In the genomic region with DNA sequence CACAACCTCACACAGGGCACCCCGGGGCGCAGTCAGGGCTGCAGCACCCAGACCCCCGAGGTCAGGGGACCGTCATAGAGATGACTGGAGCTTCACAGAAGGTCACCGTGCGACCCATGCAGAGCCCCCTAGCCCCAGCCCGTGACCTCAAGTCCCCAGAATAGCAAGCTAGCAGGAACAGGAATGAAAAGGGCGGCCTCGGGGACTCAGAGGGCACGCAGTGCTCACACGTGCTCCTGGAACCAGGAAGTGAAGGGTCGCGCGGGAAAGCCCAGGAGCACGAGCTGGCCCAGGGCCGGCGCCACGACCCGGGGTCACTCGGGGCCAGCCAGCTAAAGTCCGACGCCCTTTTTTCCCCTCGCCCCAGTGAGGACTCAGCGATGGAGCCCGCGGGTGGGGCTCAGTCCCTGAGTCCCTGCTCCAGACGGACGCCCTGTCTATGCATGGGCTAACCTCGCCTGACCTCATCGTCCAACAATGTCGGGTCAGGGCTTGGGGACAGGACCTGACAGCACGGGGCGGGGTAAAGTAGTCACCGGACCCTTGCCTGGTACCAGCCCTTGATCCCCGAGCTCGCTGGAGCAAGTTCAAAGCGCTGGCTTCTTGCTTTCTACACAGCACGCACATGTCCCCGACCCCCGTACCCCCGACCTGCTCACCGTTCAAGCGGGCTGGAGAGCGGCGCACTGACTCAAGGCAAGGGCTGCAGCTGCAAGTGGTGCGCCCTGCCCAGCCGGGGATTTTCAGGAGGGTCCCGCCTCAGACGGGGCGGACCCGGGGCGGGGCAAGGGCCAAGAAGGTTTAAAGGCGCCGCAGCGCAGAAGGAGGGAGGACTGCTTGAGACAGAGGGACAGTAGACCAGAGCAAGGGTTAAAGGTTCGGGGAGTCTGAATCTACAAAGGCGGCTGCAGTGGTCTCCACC, we compare ENCODE assay signal across 8 cellular contexts. TPM values are rescaled to one million over a fixed set of nuclear protein-coding genes. Genes with fewer than 3 reads are reported as not detected.
DNase-seq lines count a peak whose midpoint lies in the region; ATAC-seq and TF ChIP-seq lines count a peak whose summit lies in the region.

A gene (minus strand): TSS at position 717 of the 922 bp plus-strand sequence. CDS start 4,998 bp downstream, outside the sequence.

- no peaks in the 10 kb centered on the region for H3K27me3 Mint-ChIP-seq in activated naive CD4-positive, alpha-beta T cell treated with anti-CD3 and anti-CD28 coated beads for 36 hours (ENCODE audit: low read depth)

- peaks cover 25% of the 10 kb centered on the region for H3K4me1 ChIP-seq in HUES64 (ENCODE audit: insufficient read depth, low read length)
- peaks cover 0 to 55% (median 5%) of the 10 kb centered on the region in 3 donors for H3K4me1 ChIP-seq in gastroesophageal sphincter

- TF ChIP-seq POLR2A in gastroesophageal sphincter (IDR thresholded peaks at IDR 0.05) = peak; percentile 92 to 94

- TF ChIP-seq EP300 in gastroesophageal sphincter (IDR thresholded peaks at IDR 0.05) = no peak

- ATAC-seq in GM21515 (IDR thresholded peaks at IDR 0.05; ENCODE audit: unreplicated experiment) = peak; percentile 59
- peak; percentile 82 for ATAC-seq in gastroesophageal sphincter
- ATAC-seq in omental fat pad (ENCODE audit: low FRiP score) = peak; percentile 76

- peak within 1 kb of the TSS; percentile 91 for H3K4me3 Mint-ChIP-seq in activated naive CD4-positive, alpha-beta T cell treated with anti-CD3 and anti-CD28 coated beads for 36 hours

- under 1% methylated on average over 57 of the region's 57 CpGs for WGBS in HUES64
- WGBS in gastroesophageal sphincter (ENCODE audit: low coverage in 1 of 2), 2 donors = 0% methylated on average over 2 to 5 of the region's 57 CpGs

- H3K36me3 Mint-ChIP-seq in activated naive CD4-positive, alpha-beta T cell treated with anti-CD3 and anti-CD28 coated beads for 36 hours (ENCODE audit: low read depth) = peaks cover 21% of the 10 kb centered on the region

- H3K9ac ChIP-seq in HUES64 (ENCODE audit: low read depth, low read length) = peak within 1 kb of the TSS; percentile 80

- H3K27me3 ChIP-seq in HUES64 (ENCODE audit: insufficient read depth, low read length) (no peaks in the 10 kb centered on the region; the same call in 1 of the 2 replicates), gastroesophageal sphincter (no peaks in the 10 kb centered on the region)

- H3K36me3 ChIP-seq in HUES64 (ENCODE audit: insufficient read depth, low read length) (peaks cover 22% of the 10 kb centered on the region), gastroesophageal sphincter (peaks cover 0 to 10% of the 10 kb centered on the region in 2 donors)

- peak; percentile 78 for DNase-seq in DMS153 treated with DMSO at 0.1 percent for 48 hours (lab: John Stamatoyannopoulos, UW; ENCODE audit: unreplicated experiment)
- peak; percentile 92 for DNase-seq in SK-N-DZ (ENCODE audit: low spot score)
- peak; percentile 89 for DNase-seq in activated naive CD4-positive, alpha-beta T cell treated with anti-CD3 and anti-CD28 coated beads for 36 hours
- peak; percentile 73 for DNase-seq in omental fat pad (ENCODE audit: low spot score)

- peaks cover 43% of the 10 kb centered on the region for H3K4me1 Mint-ChIP-seq in activated naive CD4-positive, alpha-beta T cell treated with anti-CD3 and anti-CD28 coated beads for 36 hours (ENCODE audit: low read depth)

- H3K27ac ChIP-seq in HUES64 (ENCODE audit: low read depth, low read length) (peak within 1 kb of the TSS; percentile 77), gastroesophageal sphincter (peak within 1 kb of the TSS; percentile 90 to 96 (median 94)), temporal lobe (ENCODE audit: low read depth, low read length) (peak within 1 kb of the TSS; percentile 53)

- H3K9me3 Mint-ChIP-seq in activated naive CD4-positive, alpha-beta T cell treated with anti-CD3 and anti-CD28 coated beads for 36 hours = no peaks in the 10 kb centered on the region

- peak within 1 kb of the TSS; percentile 85 for H3K4me3 ChIP-seq in HUES64 (ENCODE audit: low read length)
- peak within 1 kb of the TSS; percentile 86 to 96 for H3K4me3 ChIP-seq in gastroesophageal sphincter

- peak within 1 kb of the TSS; percentile 93 for H3K27ac Mint-ChIP-seq in activated naive CD4-positive, alpha-beta T cell treated with anti-CD3 and anti-CD28 coated beads for 36 hours

- TF ChIP-seq CTCF in gastroesophageal sphincter (IDR thresholded peaks at IDR 0.05) = peak in 2 of 4 experiments; percentile 8 to 19
- TF ChIP-seq CTCF in omental fat pad (IDR thresholded peaks at IDR 0.05) = no peak

- CTCF ChIA-PET in activated naive CD4-positive, alpha-beta T cell treated with anti-CD3 and anti-CD28 coated beads for 36 hours (lab: Charles Lee) = interaction anchor here (0.6 to 6.0 kb wide), 10 partner anchors 11 to 160 kb away, joined by 3 to 41 read pairs (median 4); no protein-coding TSS in a partner anchor

- intact Hi-C loops in activated naive CD4-positive, alpha-beta T cell treated with anti-CD3 and anti-CD28 coated beads for 36 hours (cut with micrococcal nuclease) = loop anchor here (1.0 to 10.0 kb wide), 12 partner anchors 32 to 912 kb away; a partner anchor contains a TSS

- no peaks in the 10 kb centered on the region for H3K9me3 ChIP-seq in HUES64 (ENCODE audit: insufficient read depth, low read depth, low read length)
- H3K9me3 ChIP-seq in gastroesophageal sphincter = no peaks in the 10 kb centered on the region

RNA-seq across cellular contexts. Expression of the gene that starts here (rescaled TPM):
- polyA plus RNA-seq in HUES64 (2013, experiment 1 of 2) = 50.9 TPM
- 46.5 TPM for polyA plus RNA-seq in HUES64 (2013, experiment 2 of 2)
- 195 and 211 TPM in 2 replicates for polyA plus RNA-seq in SK-N-DZ (2014; cell fraction: cytosol; rRNA removed)
- 87.6 and 96.3 TPM in 2 replicates for polyA plus RNA-seq in SK-N-DZ (2014; cell fraction: nucleus; rRNA removed)
- 100 to 1,000 TPM; 453 to 454 TPM for total RNA-seq in activated naive CD4-positive, alpha-beta T cell treated with anti-CD3 and anti-CD28 coated beads for 36 hours
- total RNA-seq in gastroesophageal sphincter (100 to 1,000 TPM in 3 of 4 donors, 10 to 100 TPM in 1; 75.3 to 239 (median 217) TPM), omental fat pad (100 to 1,000 TPM; 242 to 569 (median 258) TPM), temporal lobe (25.1 TPM)

Comparison
In these comparisons a context has a peak if more than half of its experiments do, and no peak if none do; other contexts are left out.
1. Peak in every context shown above with its lines: DNase-seq, ATAC-seq, H3K4me3 ChIP-seq and H3K27ac ChIP-seq.